In genomic region chr14:34356267-34356660, GRCh38 we compare ENCODE assay signal across 10 cellular contexts.
A peak's percentile ranks its signal among the peaks of the same experiment; 100 is the strongest.
DNase-seq lines count a peak whose midpoint lies in the region; TF ChIP-seq lines count a peak whose summit lies in the region.
"Had no signal": no experiment of that assay in that cellular context is flagged by ENCODE, and none has a peak within 500 bp of the region (broad histone marks: within the 10 kb centered on the region; RNA-seq: fewer than 3 reads in every experiment).

No MANE protein-coding gene starts in this region.

- TF ChIP-seq POLR2A in breast epithelium (IDR thresholded peaks at IDR 0.05), result no peak

- DNase-seq in BE2C (peak; percentile 18), NCI-H1694 (lab: John Stamatoyannopoulos, UW) (peak; percentile 25), breast epithelium (ENCODE audit: low spot score in 2 of 2) (no peak), iris pigment epithelial cell (ENCODE audit: low read depth) (peak; percentile 43), NCI-H524 (lab: John Stamatoyannopoulos, UW) (no peak), germinal center (ENCODE audit: low spot score) (no peak)
- no peak for DNase-seq in effector CD4-positive, alpha-beta T cell
- no peak for DNase-seq in stimulated activated CD4-positive, alpha-beta T cell treated with anti-CD3 and anti-CD28 coated beads, Interleukin-4, amount 100 ng/mL, for 1 hour
- DNase-seq: aorta, T-cell had no signal

- H3K27me3 ChIP-seq in BE2C, result no peaks in the 10 kb centered on the region
- H3K27me3 ChIP-seq in breast epithelium, result no peaks in the 10 kb centered on the region

- intact Hi-C loops in breast epithelium (cut with DNase I; ENCODE audit: low total_unique reads), result no loop called here

- H3K4me1 ChIP-seq in BE2C, result peaks cover 32% of the 10 kb centered on the region
- H3K4me1 ChIP-seq in breast epithelium, result no peaks in the 10 kb centered on the region

- H3K27ac ChIP-seq in breast epithelium, result peak overlapping the region; percentile 81 to 89

- no peaks in the 10 kb centered on the region; the same call in 1 of the 2 replicates for H3K36me3 ChIP-seq in BE2C
- H3K36me3 ChIP-seq in breast epithelium, result no peaks in the 10 kb centered on the region

- H3K4me3 ChIP-seq in BE2C (ENCODE audit: low read depth, low read length) (no peak overlapping the region), breast epithelium (no peak overlapping the region)

- H3K9me3 ChIP-seq in BE2C, result no peaks in the 10 kb centered on the region
- H3K9me3 ChIP-seq in breast epithelium, result no peaks in the 10 kb centered on the region

- no peak for TF ChIP-seq CTCF in BE2C (IDR thresholded peaks at IDR 0.05; ENCODE audit: low read depth, low read length)
- TF ChIP-seq CTCF in breast epithelium (IDR thresholded peaks at IDR 0.05), result no peak

Comparison
In these comparisons a context has a peak if more than half of its experiments do, and no peak if none do; other contexts are left out.
1. DNase-seq: peak in BE2C (single experiment), NCI-H1694 (single experiment) and iris pigment epithelial cell (single experiment); none in breast epithelium (0 of 2), effector CD4-positive, alpha-beta T cell (single experiment), NCI-H524 (0 of 2), stimulated activated CD4-positive, alpha-beta T cell treated with anti-CD3 and anti-CD28 coated beads, Interleukin-4, amount 100 ng/mL, for 1 hour (single experiment) and germinal center (single experiment).